13 cellular contexts compared by ENCODE assay signal in the genomic region with DNA sequence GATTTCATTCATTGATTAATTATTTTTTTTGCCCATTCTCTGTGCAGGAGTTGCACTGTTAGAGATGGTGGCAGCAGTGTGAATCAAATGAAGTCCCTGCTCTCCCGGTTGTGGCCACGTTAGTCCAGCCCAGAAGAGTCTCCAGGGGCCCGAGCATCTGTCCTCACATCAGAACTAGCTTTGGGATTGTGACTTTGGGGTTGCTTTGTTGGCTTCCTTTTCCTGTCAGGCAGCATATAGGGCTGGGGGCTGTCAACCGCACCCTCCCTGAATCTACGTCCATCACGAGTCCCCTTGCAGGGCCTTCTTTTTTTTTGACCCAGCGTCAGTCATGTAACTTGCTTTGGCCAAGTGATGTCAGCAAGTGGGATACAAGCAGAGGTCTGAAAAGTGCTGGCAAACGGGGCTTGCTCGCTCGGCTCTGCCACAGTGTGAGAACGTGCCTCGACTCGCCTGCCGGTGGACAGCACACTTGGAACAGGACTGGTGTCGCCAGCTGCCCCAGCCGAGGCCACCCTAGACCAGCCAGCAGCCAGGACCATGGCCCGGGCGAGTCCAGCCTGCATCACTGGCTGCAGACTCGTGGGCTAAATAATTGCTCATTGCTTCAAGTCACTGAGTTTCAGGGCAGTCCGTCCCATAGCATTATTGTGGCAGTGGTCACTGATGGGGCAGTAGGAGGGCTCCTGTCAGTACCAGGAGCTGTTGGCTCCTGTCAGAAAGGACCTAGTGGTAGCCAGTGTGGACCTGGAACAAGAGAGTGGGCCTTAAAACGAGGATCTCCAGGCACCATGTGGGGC.
"Had no signal": no experiment of that assay in that cellular context is flagged by ENCODE, and none has a peak within 500 bp of the region (broad histone marks: within the 10 kb centered on the region; RNA-seq: fewer than 3 reads in every experiment).

No MANE protein-coding gene starts in this region.

- H3K27me3 Mint-ChIP-seq: activated naive CD4-positive, alpha-beta T cell treated with anti-CD3 and anti-CD28 coated beads, Interleukin-2, amount 50 U/mL, for 24 hours; activated T-helper 17 cell treated with anti-CD3 and anti-CD28 coated beads, Interleukin-2, amount 50 U/mL, for 72 hours; central memory CD8-positive, alpha-beta T cell had no signal

- H3K36me3 Mint-ChIP-seq: activated naive CD4-positive, alpha-beta T cell treated with anti-CD3 and anti-CD28 coated beads, Interleukin-2, amount 50 U/mL, for 24 hours; natural killer cell had no signal

- H3K27ac ChIP-seq: body of pancreas, prostate gland, sigmoid colon, uterus had no signal

- H3K36me3 ChIP-seq: prostate gland, sigmoid colon, uterus had no signal

- H3K27me3 ChIP-seq: body of pancreas, sigmoid colon, uterus had no signal

- H3K4me3 ChIP-seq: body of pancreas, prostate gland, sigmoid colon, uterus had no signal

- H3K4me3 Mint-ChIP-seq: activated naive CD4-positive, alpha-beta T cell treated with anti-CD3 and anti-CD28 coated beads, Interleukin-2, amount 50 U/mL, for 24 hours; activated T-helper 17 cell treated with anti-CD3 and anti-CD28 coated beads, Interleukin-2, amount 50 U/mL, for 72 hours; central memory CD8-positive, alpha-beta T cell; natural killer cell had no signal

- H3K9me3 ChIP-seq: body of pancreas, prostate gland, sigmoid colon, uterus had no signal

- H3K4me1 ChIP-seq: prostate gland had no signal

- H3K4me1 Mint-ChIP-seq: activated T-helper 17 cell treated with anti-CD3 and anti-CD28 coated beads, Interleukin-2, amount 50 U/mL, for 72 hours; central memory CD8-positive, alpha-beta T cell; natural killer cell had no signal

- H3K27ac Mint-ChIP-seq: activated naive CD4-positive, alpha-beta T cell treated with anti-CD3 and anti-CD28 coated beads, Interleukin-2, amount 50 U/mL, for 24 hours; activated T-helper 17 cell treated with anti-CD3 and anti-CD28 coated beads, Interleukin-2, amount 50 U/mL, for 72 hours; natural killer cell had no signal

- H3K9me3 Mint-ChIP-seq: activated naive CD4-positive, alpha-beta T cell treated with anti-CD3 and anti-CD28 coated beads, Interleukin-2, amount 50 U/mL, for 24 hours; activated T-helper 17 cell treated with anti-CD3 and anti-CD28 coated beads, Interleukin-2, amount 50 U/mL, for 72 hours; central memory CD8-positive, alpha-beta T cell had no signal

- DNase-seq: activated CD4-positive, alpha-beta T cell treated with anti-CD3 and anti-CD28 coated beads for 4 hours; activated T-cell treated with anti-CD3 and anti-CD28 coated beads for 4 hours; body of pancreas; erythroblast; left colon; natural killer cell; stimulated activated naive CD4-positive, alpha-beta T cell; uterus had no signal
